Comparison of ENCODE assay signal across 8 cellular contexts in genomic region chr2:218218409-218219185, GRCh38. TPM values are rescaled to one million over a fixed set of nuclear protein-coding genes. Genes with fewer than 3 reads are reported as not detected.
DNase-seq lines count a peak whose midpoint lies in the region; ATAC-seq and TF ChIP-seq lines count a peak whose summit lies in the region.

No MANE protein-coding gene starts in this region.

- H3K9me3 Mint-ChIP-seq in activated CD4-positive, alpha-beta T cell treated with anti-CD3 and anti-CD28 coated beads, Interleukin-2, amount 10 ng/mL, durations not matched to agents 24 days and 14 days = no peaks in the 10 kb centered on the region
- no peaks in the 10 kb centered on the region for H3K9me3 Mint-ChIP-seq in naive B cell

- intact Hi-C loops in activated CD4-positive, alpha-beta T cell treated with anti-CD3 and anti-CD28 coated beads, Interleukin-2, amount 10 ng/mL, durations not matched to agents 24 days and 14 days (cut with micrococcal nuclease) = loop anchor here (1.0 to 5.0 kb wide), 4 partner anchors 11 to 959 kb away; partner anchors contain the start of genes CNOT9, CNPPD1, RETREG2 and USP37

- H3K4me1 Mint-ChIP-seq in activated CD4-positive, alpha-beta T cell treated with anti-CD3 and anti-CD28 coated beads, Interleukin-2, amount 10 ng/mL, durations not matched to agents 24 days and 14 days = peaks cover 50% of the 10 kb centered on the region
- H3K4me1 Mint-ChIP-seq in naive B cell = peaks cover 51 to 64% (median 52%) of the 10 kb centered on the region in 3 donors

- in situ Hi-C loops in G401 (cut with HindIII; ENCODE audit: low sequenced_read_pairs) = no loop called here

- H3K4me3 ChIP-seq in NT2/D1 (ENCODE audit: insufficient read length, low read depth) (peak overlapping the region; percentile 96), cardiac fibroblast (replicated peaks in 1 of 2; ENCODE audit: low read depth in 2 of 2, low read length in 2 of 2) (peak overlapping the region; percentile 98)

- H3K9ac ChIP-seq in NT2/D1 (ENCODE audit: insufficient read length, low read depth) = peak overlapping the region; percentile 90

- H3K27me3 Mint-ChIP-seq in activated CD4-positive, alpha-beta T cell treated with anti-CD3 and anti-CD28 coated beads, Interleukin-2, amount 10 ng/mL, durations not matched to agents 24 days and 14 days = peaks cover 2% of the 10 kb centered on the region
- no peaks in the 10 kb centered on the region for H3K27me3 Mint-ChIP-seq in naive B cell

- ATAC-seq in HG02610 (IDR thresholded peaks at IDR 0.05; ENCODE audit: unreplicated experiment) (peak; percentile 55), naive B cell (ENCODE audit: low read depth in 2 of 2) (peak; percentile 43 to 50)

- no peak for TF ChIP-seq CTCF in cardiac fibroblast (IDR thresholded peaks at IDR 0.05; ENCODE audit: low read depth, low read length)

- peak overlapping the region; percentile 89 for H3K4me3 Mint-ChIP-seq in activated CD4-positive, alpha-beta T cell treated with anti-CD3 and anti-CD28 coated beads, Interleukin-2, amount 10 ng/mL, durations not matched to agents 24 days and 14 days
- peak overlapping the region; percentile 85 to 98 (median 96) for H3K4me3 Mint-ChIP-seq in naive B cell

- H3K36me3 Mint-ChIP-seq in activated CD4-positive, alpha-beta T cell treated with anti-CD3 and anti-CD28 coated beads, Interleukin-2, amount 10 ng/mL, durations not matched to agents 24 days and 14 days (ENCODE audit: low read depth) = peaks cover 50% of the 10 kb centered on the region
- peaks cover 0 to 3% of the 10 kb centered on the region in 2 donors for H3K36me3 Mint-ChIP-seq in naive B cell

- H3K9me3 ChIP-seq in NT2/D1 (ENCODE audit: insufficient read depth, low read length) = no peaks in the 10 kb centered on the region

- H3K4me1 ChIP-seq in NT2/D1 (ENCODE audit: insufficient read depth, insufficient read length) = no peaks in the 10 kb centered on the region

- peaks cover 41% of the 10 kb centered on the region for H3K36me3 ChIP-seq in NT2/D1 (ENCODE audit: insufficient read depth, insufficient read length, low read length)

- H3K27me3 ChIP-seq in NT2/D1 (ENCODE audit: insufficient read depth, insufficient read length) = no peaks in the 10 kb centered on the region

- DNase-seq in activated CD4-positive, alpha-beta T cell treated with anti-CD3 and anti-CD28 coated beads, Interleukin-2, amount 10 ng/mL, durations not matched to agents 24 days and 14 days = peak; percentile 72
- no peak for DNase-seq in activated CD4-positive, alpha-beta T cell treated with anti-CD3 and anti-CD28 coated beads, Interleukin-2, amount 50 U/mL, for 4 hours
- DNase-seq in NT2/D1 (ENCODE audit: low read depth, low spot score) (no peak), cardiac fibroblast (ENCODE audit: low read depth in 2 of 2) (no peak), naive B cell (peak; percentile 71), NCI-H2171 treated with DMSO at 0.1 percent for 48 hours (lab: John Stamatoyannopoulos, UW) (no peak), G401 (ENCODE audit: low spot score) (no peak)

- peak overlapping the region; percentile 90 for H3K27ac Mint-ChIP-seq in activated CD4-positive, alpha-beta T cell treated with anti-CD3 and anti-CD28 coated beads, Interleukin-2, amount 10 ng/mL, durations not matched to agents 24 days and 14 days
- peak overlapping the region; percentile 97 to 100 (median 99) for H3K27ac Mint-ChIP-seq in naive B cell

RNA-seq across cellular contexts. Expression of gene ARPC2, which starts 1.6 kb away (rescaled TPM):
- 515 and 516 TPM in 2 replicates for total RNA-seq in activated CD4-positive, alpha-beta T cell treated with anti-CD3 and anti-CD28 coated beads, Interleukin-2, amount 10 ng/mL, durations not matched to agents 24 days and 14 days
- 1,000 to 10,000 TPM in 1 of 6 donors, 100 to 1,000 TPM in 5; 672 to 1,268 (median 835) TPM for polyA plus RNA-seq in naive B cell (ENCODE audit: low read depth in 6 of 6)
- 263 and 286 TPM in 2 replicates for total RNA-seq in G401 (2014; rRNA removed; shearing (Covaris generic))

RNA-seq across cellular contexts. Expression of gene GPBAR1, which starts 42.2 kb away (rescaled TPM):
- total RNA-seq in activated CD4-positive, alpha-beta T cell treated with anti-CD3 and anti-CD28 coated beads, Interleukin-2, amount 10 ng/mL, durations not matched to agents 24 days and 14 days = 0.40 and 0.68 TPM in 2 replicates
- polyA plus RNA-seq in naive B cell (ENCODE audit: low read depth in 6 of 6) = 1 to 10 TPM in 1 of 6 donors, under 1 TPM in 4, not detected in 1; 0.18 to 1.8 (median 0.33) TPM
- total RNA-seq in G401 (2014; rRNA removed; shearing (Covaris generic)) = not detected in 2 replicates

RNA-seq across cellular contexts. Expression of gene AAMP, which starts 51.3 kb away (rescaled TPM):
- 85.3 and 89.0 TPM in 2 replicates for total RNA-seq in activated CD4-positive, alpha-beta T cell treated with anti-CD3 and anti-CD28 coated beads, Interleukin-2, amount 10 ng/mL, durations not matched to agents 24 days and 14 days
- 100 to 1,000 TPM in 2 of 6 donors, 10 to 100 TPM in 4; 80.7 to 109 (median 96.4) TPM for polyA plus RNA-seq in naive B cell (ENCODE audit: low read depth in 6 of 6)
- total RNA-seq in G401 (2014; rRNA removed; shearing (Covaris generic)) = 128 and 217 TPM in 2 replicates

RNA-seq across cellular contexts. Expression of gene PNKD, which starts 51.7 kb away (rescaled TPM):
- 15.0 and 21.5 TPM in 2 replicates for total RNA-seq in activated CD4-positive, alpha-beta T cell treated with anti-CD3 and anti-CD28 coated beads, Interleukin-2, amount 10 ng/mL, durations not matched to agents 24 days and 14 days
- polyA plus RNA-seq in naive B cell (ENCODE audit: low read depth in 6 of 6) = 100 to 1,000 TPM in 5 of 6 donors, 10 to 100 TPM in 1; 99.4 to 143 (median 127) TPM
- total RNA-seq in G401 (2014; rRNA removed; shearing (Covaris generic)) = 37.5 and 44.6 TPM in 2 replicates

RNA-seq across cellular contexts. Expression of gene CXCR1, which starts 51.8 kb away (rescaled TPM):
- total RNA-seq in activated CD4-positive, alpha-beta T cell treated with anti-CD3 and anti-CD28 coated beads, Interleukin-2, amount 10 ng/mL, durations not matched to agents 24 days and 14 days = not detected in 2 replicates
- 1 to 10 TPM in 1 of 6 donors, not detected in 5; 2.3 TPM for polyA plus RNA-seq in naive B cell (ENCODE audit: low read depth in 6 of 6)
- not detected in 2 replicates for total RNA-seq in G401 (2014; rRNA removed; shearing (Covaris generic))

Comparison
In these comparisons a context has a peak if more than half of its experiments do, and no peak if none do; other contexts are left out.
1. DNase-seq: peak in activated CD4-positive, alpha-beta T cell treated with anti-CD3 and anti-CD28 coated beads, Interleukin-2, amount 10 ng/mL, durations not matched to agents 24 days and 14 days (single experiment) and naive B cell (single experiment); none in activated CD4-positive, alpha-beta T cell treated with anti-CD3 and anti-CD28 coated beads, Interleukin-2, amount 50 U/mL, for 4 hours (0 of 2), NT2/D1 (single experiment), cardiac fibroblast (0 of 2), NCI-H2171 treated with DMSO at 0.1 percent for 48 hours (single experiment) and G401 (single experiment).